Comparison of ENCODE assay signal across 10 cellular contexts in genomic region chr6:42013134-42013516, GRCh38. TPM values are rescaled to one million over a fixed set of nuclear protein-coding genes. Genes with fewer than 3 reads are reported as not detected.
DNase-seq lines count a peak whose midpoint lies in the region; ATAC-seq, FAIRE-seq and TF ChIP-seq lines count a peak whose summit lies in the region.
"Had no signal": no experiment of that assay in that cellular context is flagged by ENCODE, and none has a peak within 500 bp of the region (broad histone marks: within the 10 kb centered on the region; RNA-seq: fewer than 3 reads in every experiment).

No MANE protein-coding gene starts in this region.

- H3K27ac ChIP-seq in CD4-positive, alpha-beta T cell (ENCODE audit: low read depth, low read length) = no peak overlapping the region
- peak overlapping the region; percentile 32 for H3K27ac ChIP-seq in naive thymus-derived CD4-positive, alpha-beta T cell (ENCODE audit: low read depth, low read length)
- H3K27ac ChIP-seq in small intestine (ENCODE audit: low read depth in 1 of 2, low read length in 1 of 2) = no peak overlapping the region
- H3K27ac ChIP-seq: HL-60, skin epidermis had no signal

- peaks cover 40 to 56% of the 10 kb centered on the region in 2 donors for H3K4me1 ChIP-seq in naive thymus-derived CD4-positive, alpha-beta T cell (ENCODE audit: control insufficient read depth in 2 of 2, insufficient read depth in 2 of 2, low read length in 2 of 2)
- peaks cover 3 to 4% of the 10 kb centered on the region in 2 donors for H3K4me1 ChIP-seq in small intestine (ENCODE audit: control insufficient read depth in 2 of 2, insufficient read depth in 1 of 2, low read depth in 1 of 2, low read length in 1 of 2)

- no peak overlapping the region for H3K4me3 ChIP-seq in naive thymus-derived CD4-positive, alpha-beta T cell (ENCODE audit: low read length)
- no peak overlapping the region for H3K4me3 ChIP-seq in small intestine (ENCODE audit: low read depth in 1 of 2, low read length in 2 of 2)
- H3K4me3 ChIP-seq: skin epidermis had no signal

- H3K36me3 Mint-ChIP-seq in CD4-positive, alpha-beta T cell (ENCODE audit: low read depth) = peaks cover 83% of the 10 kb centered on the region
- H3K36me3 Mint-ChIP-seq in activated naive CD8-positive, alpha-beta T cell treated with anti-CD3 and anti-CD28 coated beads, Interleukin-2, amount 50 U/mL, for 24 hours (ENCODE audit: low read depth) = peaks cover 17% of the 10 kb centered on the region
- H3K36me3 Mint-ChIP-seq in naive thymus-derived CD4-positive, alpha-beta T cell = peaks cover 0 to 37% (median 22%) of the 10 kb centered on the region in 5 donors

- H3K27me3 ChIP-seq in CD4-positive, alpha-beta T cell (ENCODE audit: control insufficient read depth, insufficient read depth, low read length) = no peaks in the 10 kb centered on the region
- no peaks in the 10 kb centered on the region for H3K27me3 ChIP-seq in naive thymus-derived CD4-positive, alpha-beta T cell (ENCODE audit: control insufficient read depth in 2 of 2, insufficient read depth in 2 of 2, low read length in 2 of 2)
- H3K27me3 ChIP-seq in small intestine (ENCODE audit: control insufficient read depth in 2 of 2, insufficient read depth in 2 of 2, low read length in 2 of 2) = no peaks in the 10 kb centered on the region

- H3K9me3 ChIP-seq in CD4-positive, alpha-beta T cell (ENCODE audit: control insufficient read depth, low read length) = no peaks in the 10 kb centered on the region
- no peaks in the 10 kb centered on the region for H3K9me3 ChIP-seq in naive thymus-derived CD4-positive, alpha-beta T cell (ENCODE audit: control insufficient read depth in 2 of 3, low read length in 3 of 3)
- H3K9me3 ChIP-seq in small intestine (ENCODE audit: control insufficient read depth, low read depth) = no peaks in the 10 kb centered on the region

- peaks cover 0 to 62% (median 4%) of the 10 kb centered on the region in 3 experiments for H3K36me3 ChIP-seq in naive thymus-derived CD4-positive, alpha-beta T cell (ENCODE audit: control insufficient read depth in 2 of 3, insufficient read depth in 3 of 3, low read length in 3 of 3)
- no peaks in the 10 kb centered on the region for H3K36me3 ChIP-seq in small intestine (ENCODE audit: control insufficient read depth in 2 of 2, insufficient read depth in 2 of 2, low read length in 2 of 2)

- 70 to 77% (median 75%) methylated on average over 2 of the region's 2 CpGs for WGBS in small intestine, 3 donors

- no peak overlapping the region for H3K4me3 Mint-ChIP-seq in CD4-positive, alpha-beta T cell
- no peak overlapping the region for H3K4me3 Mint-ChIP-seq in activated naive CD8-positive, alpha-beta T cell treated with anti-CD3 and anti-CD28 coated beads, Interleukin-2, amount 50 U/mL, for 24 hours
- peak overlapping the region in 6 of 10 donors; percentile 4 to 50 (median 18) for H3K4me3 Mint-ChIP-seq in naive thymus-derived CD4-positive, alpha-beta T cell

- no peak for TF ChIP-seq CTCF in CD4-positive, alpha-beta T cell (IDR thresholded peaks at IDR 0.05)

- intact Hi-C loops in CD4-positive, alpha-beta T cell (cut with DNase I, micrococcal nuclease) = no loop called here
- intact Hi-C loops in naive thymus-derived CD4-positive, alpha-beta T cell (cut with micrococcal nuclease) = no loop called here

- H3K27me3 Mint-ChIP-seq in CD4-positive, alpha-beta T cell = no peaks in the 10 kb centered on the region
- H3K27me3 Mint-ChIP-seq in activated naive CD8-positive, alpha-beta T cell treated with anti-CD3 and anti-CD28 coated beads, Interleukin-2, amount 50 U/mL, for 24 hours = no peaks in the 10 kb centered on the region
- H3K27me3 Mint-ChIP-seq in naive thymus-derived CD4-positive, alpha-beta T cell = no peaks in the 10 kb centered on the region

- DNase-seq in CD4-positive, alpha-beta T cell = no peak
- DNase-seq in HCEC 1CT = peak; percentile 13
- no peak for DNase-seq in activated naive CD8-positive, alpha-beta T cell treated with anti-CD3 and anti-CD28 coated beads, Interleukin-2, amount 50 U/mL, for 24 hours
- DNase-seq in naive thymus-derived CD4-positive, alpha-beta T cell = no peak
- DNase-seq in NCI-H1105 (lab: John Stamatoyannopoulos, UW) = no peak
- no peak for DNase-seq in small intestine
- no peak for DNase-seq in COLO829 (ENCODE audit: low spot score)
- DNase-seq in NCI-H526 (lab: John Stamatoyannopoulos, UW) = no peak

- CTCF ChIA-PET in CD4-positive, alpha-beta T cell (lab: Charles Lee) = no interaction called here
- CTCF ChIA-PET in naive thymus-derived CD4-positive, alpha-beta T cell (lab: Charles Lee) = interaction anchor here (1.2 kb wide), 1 partner anchor 9 kb away, joined by 3 read pairs; no protein-coding TSS in a partner anchor

- H3K4me1 Mint-ChIP-seq in CD4-positive, alpha-beta T cell (ENCODE audit: low read depth) = peaks cover 83% of the 10 kb centered on the region
- peaks cover 82% of the 10 kb centered on the region for H3K4me1 Mint-ChIP-seq in activated naive CD8-positive, alpha-beta T cell treated with anti-CD3 and anti-CD28 coated beads, Interleukin-2, amount 50 U/mL, for 24 hours
- peaks cover 73 to 90% (median 80%) of the 10 kb centered on the region in 7 donors for H3K4me1 Mint-ChIP-seq in naive thymus-derived CD4-positive, alpha-beta T cell

- no peak for FAIRE-seq in small intestine (lab: Jason Lieb, UNC)

- POLR2A ChIA-PET in CD4-positive, alpha-beta T cell (lab: Charles Lee) = interaction anchor here (1.0 to 1.4 kb wide), 3 partner anchors 10 to 71 kb away, joined by 3 to 7 read pairs (median 3); no protein-coding TSS in a partner anchor
- POLR2A ChIA-PET in naive thymus-derived CD4-positive, alpha-beta T cell (lab: Charles Lee) = interaction anchor here (1.0 to 1.3 kb wide), 2 partner anchors 32 to 107 kb away, joined by 3 to 4 read pairs; no protein-coding TSS in a partner anchor

- H3K27ac Mint-ChIP-seq in CD4-positive, alpha-beta T cell = peak overlapping the region; percentile 72
- peak overlapping the region; percentile 88 for H3K27ac Mint-ChIP-seq in activated naive CD8-positive, alpha-beta T cell treated with anti-CD3 and anti-CD28 coated beads, Interleukin-2, amount 50 U/mL, for 24 hours
- peak overlapping the region; percentile 0 to 85 (median 62) for H3K27ac Mint-ChIP-seq in naive thymus-derived CD4-positive, alpha-beta T cell

- ATAC-seq in CD4-positive, alpha-beta T cell (ENCODE audit: poor library complexity) = no peak
- ATAC-seq in activated naive CD8-positive, alpha-beta T cell treated with anti-CD3 and anti-CD28 coated beads, Interleukin-2, amount 50 U/mL, for 24 hours = peak; percentile 18
- ATAC-seq in naive thymus-derived CD4-positive, alpha-beta T cell = no peak

- H3K9me3 Mint-ChIP-seq in CD4-positive, alpha-beta T cell = no peaks in the 10 kb centered on the region
- H3K9me3 Mint-ChIP-seq in activated naive CD8-positive, alpha-beta T cell treated with anti-CD3 and anti-CD28 coated beads, Interleukin-2, amount 50 U/mL, for 24 hours = peaks cover 3% of the 10 kb centered on the region
- peaks cover 0 to 8% (median 0%) of the 10 kb centered on the region in 11 donors for H3K9me3 Mint-ChIP-seq in naive thymus-derived CD4-positive, alpha-beta T cell

RNA-seq across cellular contexts. Expression of gene TAF8, which starts 37.2 kb away (rescaled TPM):
- 10 to 100 TPM; 30.1 to 34.7 TPM for total RNA-seq in CD4-positive, alpha-beta T cell
- total RNA-seq in naive thymus-derived CD4-positive, alpha-beta T cell = 10 to 100 TPM; 41.6 to 58.2 (median 50.8) TPM
- 10 to 100 TPM; 23.3 to 24.6 TPM for polyA plus RNA-seq in naive thymus-derived CD4-positive, alpha-beta T cell
- 10 to 100 TPM in 1 of 3 donors, 1 to 10 TPM in 2; 6.7 to 14.4 (median 7.3) TPM for polyA plus RNA-seq in small intestine

Comparison
In these comparisons a context has a peak if more than half of its experiments do, and no peak if none do; other contexts are left out.
1. H3K4me3 Mint-ChIP-seq: peak in naive thymus-derived CD4-positive, alpha-beta T cell (6 of 10); none in CD4-positive, alpha-beta T cell (single experiment) and activated naive CD8-positive, alpha-beta T cell treated with anti-CD3 and anti-CD28 coated beads, Interleukin-2, amount 50 U/mL, for 24 hours (single experiment).
2. Peak in every context shown above with its lines, with median percentiles within 50 percentile points of each other: H3K27ac Mint-ChIP-seq.